Comparison of ENCODE assay signal across 1 cellular context in genomic region chrX:154804564-154804956, GRCh38.
TF ChIP-seq lines count a peak whose summit lies in the region.

No MANE protein-coding gene starts in this region.

TF ChIP-seq in HCT116, 20 proteins besides CTCF, POLR2A, EP300 and RAD21 (continued from another document):
- TF ChIP-seq ZBTB33 (IDR thresholded peaks at IDR 0.05; ENCODE audit: extremely low read depth, insufficient replicate concordance, low read length) (no peak), REST (IDR thresholded peaks at IDR 0.05; ENCODE audit: low read depth) (no peak), ZNF274 (IDR thresholded peaks at IDR 0.05; ENCODE audit: low read depth, low read length) (no peak), POLR2AphosphoS5 (IDR thresholded peaks at IDR 0.05; ENCODE audit: low read depth, low read length) (no peak), SP1 (IDR thresholded peaks at IDR 0.05; ENCODE audit: low read depth) (no peak), TCF7L2 (IDR thresholded peaks at IDR 0.05; ENCODE audit: borderline replicate concordance, extremely low read depth, insufficient read depth, insufficient read length) (no peak)
- TF ChIP-seq, protein P1, sequence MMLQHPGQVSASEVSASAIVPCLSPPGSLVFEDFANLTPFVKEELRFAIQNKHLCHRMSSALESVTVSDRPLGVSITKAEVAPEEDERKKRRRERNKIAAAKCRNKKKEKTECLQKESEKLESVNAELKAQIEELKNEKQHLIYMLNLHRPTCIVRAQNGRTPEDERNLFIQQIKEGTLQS (IDR thresholded peaks at IDR 0.05) = no peak
